Comparison of ENCODE assay signal across 8 cellular contexts in genomic region chr15:100601628-100602063, GRCh38. TPM values are rescaled to one million over a fixed set of nuclear protein-coding genes. Genes with fewer than 3 reads are reported as not detected.
DNase-seq lines count a peak whose midpoint lies in the region; ATAC-seq and TF ChIP-seq lines count a peak whose summit lies in the region.

No MANE protein-coding gene starts in this region.

- no peaks in the 10 kb centered on the region for H3F3A ChIP-seq in Loucy (ENCODE audit: low read depth)

- TF ChIP-seq POLR2A in esophagus muscularis mucosa (IDR thresholded peaks at IDR 0.05; ENCODE audit: low read depth), result no peak

- TF ChIP-seq CTCF in cardiac muscle cell (IDR thresholded peaks at IDR 0.05; ENCODE audit: low read depth, low read length), result no peak
- TF ChIP-seq CTCF in Loucy (conservative IDR thresholded peaks at IDR 0.05; ENCODE audit: low read length), result no peak
- TF ChIP-seq CTCF in esophagus muscularis mucosa (IDR thresholded peaks at IDR 0.05), result no peak
- no peak for TF ChIP-seq CTCF in retinal pigment epithelial cell (conservative IDR thresholded peaks at IDR 0.05; ENCODE audit: low read depth, low read length)
- TF ChIP-seq CTCF in GM13977 (IDR thresholded peaks at IDR 0.05; ENCODE audit: extremely low read depth, insufficient read depth, missing control alignments), result no peak
- TF ChIP-seq CTCF in GM13976 (IDR thresholded peaks at IDR 0.05; ENCODE audit: borderline replicate concordance, control extremely low read depth, extremely low read depth, insufficient read depth, missing control alignments), result no peak

- peak overlapping the region; percentile 94 for H2AFZ ChIP-seq in Loucy (ENCODE audit: low read length)

- intact Hi-C loops in Right ventricle myocardium inferior (cut with DNase I) (loop anchor here (10.0 kb wide), 1 partner anchor 257 kb away; the partner anchor contains the start of gene ADAMTS17), esophagus muscularis mucosa (cut with DNase I) (loop anchor here (5.0 kb wide), 1 partner anchor 249 kb away; no protein-coding TSS in a partner anchor)

- no peak for TF ChIP-seq EP300 in esophagus muscularis mucosa (IDR thresholded peaks at IDR 0.05)

- no peaks in the 10 kb centered on the region for H3K9me2 ChIP-seq in Loucy (replicated peaks; ENCODE audit: low read depth, low read length)

- H3K36me3 ChIP-seq in cardiac muscle cell (no peaks in the 10 kb centered on the region), Loucy (ENCODE audit: insufficient read depth, low read length) (no peaks in the 10 kb centered on the region), esophagus muscularis mucosa (peaks cover 0 to 19% (median 6%) of the 10 kb centered on the region in 4 donors)

- no peaks in the 10 kb centered on the region for H4K20me1 ChIP-seq in Loucy (ENCODE audit: insufficient read depth, low read length, poor library complexity, severe bottlenecking)

- H3K4me1 ChIP-seq in cardiac muscle cell (ENCODE audit: low read depth) (peaks cover 3% of the 10 kb centered on the region), Loucy (ENCODE audit: insufficient read depth, low read length, poor library complexity, severe bottlenecking) (peaks cover 39% of the 10 kb centered on the region), esophagus muscularis mucosa (peaks cover 23 to 42% (median 37%) of the 10 kb centered on the region in 4 donors)

- H3K9ac ChIP-seq in Loucy (ENCODE audit: low read depth, low read length, poor library complexity, severe bottlenecking), result peak overlapping the region; percentile 79

- peak overlapping the region; percentile 65 for H3K4me3 ChIP-seq in cardiac muscle cell
- H3K4me3 ChIP-seq in Loucy (ENCODE audit: low read length, poor library complexity, severe bottlenecking), result peak overlapping the region; percentile 91
- H3K4me3 ChIP-seq in esophagus muscularis mucosa, result peak overlapping the region; percentile 71 to 94 (median 92)
- peak overlapping the region; percentile 98 for H3K4me3 ChIP-seq in retinal pigment epithelial cell (ENCODE audit: low read length)

- H3K79me2 ChIP-seq in Loucy (ENCODE audit: insufficient read depth, low read length), result peaks cover 76% of the 10 kb centered on the region; the same call in 1 of the 2 replicates

- WGBS in esophagus muscularis mucosa, result 0% methylated on average over 10 of the region's 21 CpGs

- peak overlapping the region; percentile 83 for H3K27ac ChIP-seq in cardiac muscle cell
- H3K27ac ChIP-seq in esophagus muscularis mucosa (replicated peaks in 1 of 4), result peak overlapping the region; percentile 74 to 88 (median 78)

- in situ Hi-C loops in GM13977 (cut with MboI; ENCODE audit: low pct_unique_long_range_greater_than_20kb, low sequenced_read_pairs, unreplicated experiment) (loop anchor here (25.0 kb wide), 2 partner anchors 661 to 1339 kb away; partner anchors contain the start of genes CHSY1 and LRRC28), GM13976 (cut with MboI; ENCODE audit: low sequenced_read_pairs, unreplicated experiment) (no loop called here)

- H3K4me2 ChIP-seq in Loucy (ENCODE audit: low read depth, low read length, poor library complexity, severe bottlenecking), result peak overlapping the region; percentile 85

- H3K27me3 ChIP-seq in cardiac muscle cell (no peaks in the 10 kb centered on the region), Loucy (ENCODE audit: insufficient read depth, low read length, poor library complexity, severe bottlenecking) (no peaks in the 10 kb centered on the region), esophagus muscularis mucosa (no peaks in the 10 kb centered on the region)

- H3K9me3 ChIP-seq in cardiac muscle cell (ENCODE audit: low read depth) (no peaks in the 10 kb centered on the region), Loucy (ENCODE audit: insufficient read depth, low read depth, low read length) (no peaks in the 10 kb centered on the region), esophagus muscularis mucosa (no peaks in the 10 kb centered on the region)

- DNase-seq in cardiac muscle cell (ENCODE audit: low read depth in 1 of 2, low spot score in 1 of 2), result no peak
- DNase-seq in Right ventricle myocardium inferior (ENCODE audit: missing footprints), result no peak
- DNase-seq in esophagus muscularis mucosa (ENCODE audit: extremely low spot score), result no peak
- DNase-seq in retinal pigment epithelial cell (ENCODE audit: low read depth), result no peak
- DNase-seq in GM13977 (ENCODE audit: low spot score), result no peak
- DNase-seq in GM13976 (ENCODE audit: low spot score), result no peak

- ATAC-seq in Right ventricle myocardium inferior, result no peak
- ATAC-seq in GM18517 (IDR thresholded peaks at IDR 0.05; ENCODE audit: unreplicated experiment), result no peak

RNA-seq across cellular contexts. Expression of gene LINS1, which starts 0.3 kb away (rescaled TPM):
- total RNA-seq in cardiac muscle cell, result 6.5 and 7.4 TPM in 2 replicates
- polyA plus RNA-seq in cardiac muscle cell, result 7.5 and 9.2 TPM in 2 replicates
- total RNA-seq in Right ventricle myocardium inferior, result 7.0 TPM
- 10 to 100 TPM; 11.7 to 33.0 (median 17.6) TPM for total RNA-seq in esophagus muscularis mucosa

RNA-seq across cellular contexts. Expression of gene ASB7, which starts 0.7 kb away (rescaled TPM):
- total RNA-seq in cardiac muscle cell (18.3 and 19.2 TPM in 2 replicates), Right ventricle myocardium inferior (5.3 TPM), esophagus muscularis mucosa (10 to 100 TPM; 12.8 to 13.8 (median 13.4) TPM)
- 6.8 and 10.7 TPM in 2 replicates for polyA plus RNA-seq in cardiac muscle cell
